Comparison of ENCODE assay signal across 10 cellular contexts in genomic region chr2:205139822-205140612, GRCh38.
DNase-seq lines count a peak whose midpoint lies in the region; ATAC-seq and TF ChIP-seq lines count a peak whose summit lies in the region.
"Had no signal": no experiment of that assay in that cellular context is flagged by ENCODE, and none has a peak within 500 bp of the region (broad histone marks: within the 10 kb centered on the region; RNA-seq: fewer than 3 reads in every experiment).

No MANE protein-coding gene starts in this region.

- H3K4me1 ChIP-seq in thyroid gland (no peaks in the 10 kb centered on the region), Caco-2 (no peaks in the 10 kb centered on the region)

- no peaks in the 10 kb centered on the region for H3K27me3 ChIP-seq in thyroid gland
- no peaks in the 10 kb centered on the region for H3K27me3 ChIP-seq in Caco-2 (replicated peaks; ENCODE audit: control insufficient read depth, insufficient read depth, low read length)

- H3K4me3 ChIP-seq in thyroid gland (replicated peaks in 1 of 3): no peak overlapping the region
- no peak overlapping the region for H3K4me3 ChIP-seq in Caco-2 (ENCODE audit: low read depth, low read length)

- no peak for DNase-seq in activated naive CD4-positive, alpha-beta T cell treated with anti-CD3 and anti-CD28 coated beads for 36 hours
- no peak for DNase-seq in activated naive CD4-positive, alpha-beta T cell (lab: John Stamatoyannopoulos, UW)
- DNase-seq in left ventricle myocardium superior (peak; percentile 26), thyroid gland (peak; percentile 8 to 31), Caco-2 (no peak)
- DNase-seq in central memory CD4-positive, alpha-beta T cell: no peak
- DNase-seq: foreskin fibroblast had no signal

- peaks cover 1% of the 10 kb centered on the region for H3K9me3 Mint-ChIP-seq in activated naive CD4-positive, alpha-beta T cell treated with anti-CD3 and anti-CD28 coated beads for 36 hours
- peaks cover 1 to 7% (median 4%) of the 10 kb centered on the region in 3 donors for H3K9me3 Mint-ChIP-seq in IgD-negative memory B cell
- no peaks in the 10 kb centered on the region for H3K9me3 Mint-ChIP-seq in Caco-2 (ENCODE audit: unreplicated experiment)

- POLR2A ChIA-PET in Caco-2 (lab: Charles Lee): interaction anchor here (0.7 kb wide), 1 partner anchor 71 kb away, joined by 3 read pairs; no protein-coding TSS in a partner anchor

- ATAC-seq in left ventricle myocardium superior (peak; percentile 25), SK-N-SH treated with all-trans-retinoic acid at 6 μM for 48 hours (no peak)
- ATAC-seq: activated naive CD4-positive, alpha-beta T cell treated with anti-CD3 and anti-CD28 coated beads, Interleukin-2, amount 50 U/mL, for 72 hours had no signal

- intact Hi-C loops in activated naive CD4-positive, alpha-beta T cell treated with anti-CD3 and anti-CD28 coated beads for 36 hours (cut with micrococcal nuclease): no loop called here
- intact Hi-C loops in left ventricle myocardium superior (cut with micrococcal nuclease): no loop called here
- intact Hi-C loops in thyroid gland (cut with DNase I): no loop called here
- intact Hi-C loops in Caco-2 (cut with micrococcal nuclease; ENCODE audit: unreplicated experiment): loop anchor here (10.0 kb wide), 1 partner anchor 265 kb away; no protein-coding TSS in a partner anchor

- H3K27ac Mint-ChIP-seq in activated naive CD4-positive, alpha-beta T cell treated with anti-CD3 and anti-CD28 coated beads for 36 hours: no peak overlapping the region
- H3K27ac Mint-ChIP-seq in IgD-negative memory B cell (peak overlapping the region; percentile 0 to 94 (median 30)), Caco-2 (ENCODE audit: unreplicated experiment) (no peak overlapping the region)
- H3K27ac Mint-ChIP-seq: activated naive CD4-positive, alpha-beta T cell treated with anti-CD3 and anti-CD28 coated beads, Interleukin-2, amount 50 U/mL, for 72 hours had no signal

- H3K36me3 Mint-ChIP-seq in activated naive CD4-positive, alpha-beta T cell treated with anti-CD3 and anti-CD28 coated beads for 36 hours (ENCODE audit: low read depth): no peaks in the 10 kb centered on the region
- no peaks in the 10 kb centered on the region for H3K36me3 Mint-ChIP-seq in IgD-negative memory B cell
- peaks cover 14% of the 10 kb centered on the region for H3K36me3 Mint-ChIP-seq in Caco-2 (ENCODE audit: insufficient read depth, unreplicated experiment)
- H3K36me3 Mint-ChIP-seq: activated naive CD4-positive, alpha-beta T cell treated with anti-CD3 and anti-CD28 coated beads, Interleukin-2, amount 50 U/mL, for 72 hours had no signal

- H3K27me3 Mint-ChIP-seq in activated naive CD4-positive, alpha-beta T cell treated with anti-CD3 and anti-CD28 coated beads for 36 hours (ENCODE audit: low read depth): no peaks in the 10 kb centered on the region
- no peaks in the 10 kb centered on the region for H3K27me3 Mint-ChIP-seq in IgD-negative memory B cell
- H3K27me3 Mint-ChIP-seq in Caco-2 (ENCODE audit: insufficient read depth, unreplicated experiment): no peaks in the 10 kb centered on the region

- no TSS peak for BruUV-seq in Caco-2 (replicated peaks; lab: Mats Ljungman, UMichigan)

- H3K9me3 ChIP-seq in thyroid gland (no peaks in the 10 kb centered on the region), Caco-2 (no peaks in the 10 kb centered on the region)

- CTCF ChIA-PET in activated naive CD4-positive, alpha-beta T cell treated with anti-CD3 and anti-CD28 coated beads for 36 hours (lab: Charles Lee): interaction anchor here (0.6 kb wide), 1 partner anchor 9 kb away, joined by 4 read pairs; no protein-coding TSS in a partner anchor
- CTCF ChIA-PET in Caco-2 (lab: Charles Lee): no interaction called here

- TF ChIP-seq CTCF in thyroid gland (IDR thresholded peaks at IDR 0.05) (no peak), Caco-2 (IDR thresholded peaks at IDR 0.05; ENCODE audit: insufficient read depth in 1 of 2, low read depth in 1 of 2, low read length in 1 of 2, severe bottlenecking in 1 of 2, unreplicated experiment in 1 of 2) (no peak)

- H3K27ac ChIP-seq in thyroid gland: no peak overlapping the region

- 47 to 50% methylated on average over 9 of the region's 9 CpGs for WGBS in thyroid gland, 2 donors

- peaks cover 4% of the 10 kb centered on the region for H3K4me1 Mint-ChIP-seq in activated naive CD4-positive, alpha-beta T cell treated with anti-CD3 and anti-CD28 coated beads for 36 hours (ENCODE audit: low read depth)
- H3K4me1 Mint-ChIP-seq in IgD-negative memory B cell (peaks cover 7 to 20% (median 19%) of the 10 kb centered on the region in 3 donors), Caco-2 (ENCODE audit: low read depth, unreplicated experiment) (no peaks in the 10 kb centered on the region)

- peak overlapping the region; percentile 19 for H3K4me3 Mint-ChIP-seq in activated naive CD4-positive, alpha-beta T cell treated with anti-CD3 and anti-CD28 coated beads for 36 hours
- H3K4me3 Mint-ChIP-seq in IgD-negative memory B cell (peak overlapping the region; percentile 24 to 88 (median 76)), Caco-2 (ENCODE audit: unreplicated experiment) (no peak overlapping the region)

- no peaks in the 10 kb centered on the region for H3K36me3 ChIP-seq in thyroid gland
- H3K36me3 ChIP-seq in Caco-2 (ENCODE audit: control insufficient read depth, insufficient read depth, low read length): no peaks in the 10 kb centered on the region

- TF ChIP-seq POLR2A in thyroid gland (IDR thresholded peaks at IDR 0.05): no peak

TF ChIP-seq in SK-N-SH treated with all-trans-retinoic acid at 6 μM for 48 hours, 23 proteins besides CTCF, POLR2A, EP300 and RAD21:
- TF ChIP-seq ZFP3 (CRISPR knock-in tag; IDR thresholded peaks at IDR 0.05): no peak
- TF ChIP-seq POU6F1 (CRISPR knock-in tag; IDR thresholded peaks at IDR 0.05; ENCODE audit: borderline replicate concordance, low read depth): no peak
- TF ChIP-seq RARB (CRISPR knock-in tag; IDR thresholded peaks at IDR 0.05): no peak
- no peak for TF ChIP-seq ZFP30 (CRISPR knock-in tag; IDR thresholded peaks at IDR 0.05)
- no peak for TF ChIP-seq GLIS3 (CRISPR knock-in tag; IDR thresholded peaks at IDR 0.05)
- TF ChIP-seq TOX (CRISPR knock-in tag; IDR thresholded peaks at IDR 0.05; ENCODE audit: borderline replicate concordance): no peak
- no peak for TF ChIP-seq CSDC2 (CRISPR knock-in tag; IDR thresholded peaks at IDR 0.05)
- no peak for TF ChIP-seq CREB5 (CRISPR knock-in tag; IDR thresholded peaks at IDR 0.05; ENCODE audit: low read depth)
- TF ChIP-seq, protein P1, sequence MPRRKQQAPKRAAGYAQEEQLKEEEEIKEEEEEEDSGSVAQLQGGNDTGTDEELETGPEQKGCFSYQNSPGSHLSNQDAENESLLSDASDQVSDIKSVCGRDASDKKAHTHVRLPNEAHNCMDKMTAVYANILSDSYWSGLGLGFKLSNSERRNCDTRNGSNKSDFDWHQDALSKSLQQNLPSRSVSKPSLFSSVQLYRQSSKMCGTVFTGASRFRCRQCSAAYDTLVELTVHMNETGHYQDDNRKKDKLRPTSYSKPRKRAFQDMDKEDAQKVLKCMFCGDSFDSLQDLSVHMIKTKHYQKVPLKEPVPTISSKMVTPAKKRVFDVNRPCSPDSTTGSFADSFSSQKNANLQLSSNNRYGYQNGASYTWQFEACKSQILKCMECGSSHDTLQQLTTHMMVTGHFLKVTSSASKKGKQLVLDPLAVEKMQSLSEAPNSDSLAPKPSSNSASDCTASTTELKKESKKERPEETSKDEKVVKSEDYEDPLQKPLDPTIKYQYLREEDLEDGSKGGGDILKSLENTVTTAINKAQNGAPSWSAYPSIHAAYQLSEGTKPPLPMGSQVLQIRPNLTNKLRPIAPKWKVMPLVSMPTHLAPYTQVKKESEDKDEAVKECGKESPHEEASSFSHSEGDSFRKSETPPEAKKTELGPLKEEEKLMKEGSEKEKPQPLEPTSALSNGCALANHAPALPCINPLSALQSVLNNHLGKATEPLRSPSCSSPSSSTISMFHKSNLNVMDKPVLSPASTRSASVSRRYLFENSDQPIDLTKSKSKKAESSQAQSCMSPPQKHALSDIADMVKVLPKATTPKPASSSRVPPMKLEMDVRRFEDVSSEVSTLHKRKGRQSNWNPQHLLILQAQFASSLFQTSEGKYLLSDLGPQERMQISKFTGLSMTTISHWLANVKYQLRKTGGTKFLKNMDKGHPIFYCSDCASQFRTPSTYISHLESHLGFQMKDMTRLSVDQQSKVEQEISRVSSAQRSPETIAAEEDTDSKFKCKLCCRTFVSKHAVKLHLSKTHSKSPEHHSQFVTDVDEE (CRISPR knock-in tag; IDR thresholded peaks at IDR 0.05): no peak
- no peak for TF ChIP-seq ISL1 (CRISPR knock-in tag; IDR thresholded peaks at IDR 0.05)
- TF ChIP-seq SNAI2 (CRISPR knock-in tag; IDR thresholded peaks at IDR 0.05): no peak
- no peak for TF ChIP-seq ZC3H10 (CRISPR knock-in tag; IDR thresholded peaks at IDR 0.05)

Comparison
In these comparisons a context has a peak if more than half of its experiments do, and no peak if none do; other contexts are left out.
1. DNase-seq: peak in left ventricle myocardium superior (single experiment) and thyroid gland (2 of 2); none in activated naive CD4-positive, alpha-beta T cell treated with anti-CD3 and anti-CD28 coated beads for 36 hours (single experiment), activated naive CD4-positive, alpha-beta T cell (0 of 4), central memory CD4-positive, alpha-beta T cell (single experiment) and Caco-2 (0 of 2).
2. H3K27ac Mint-ChIP-seq: peak in IgD-negative memory B cell (3 of 3); none in activated naive CD4-positive, alpha-beta T cell treated with anti-CD3 and anti-CD28 coated beads for 36 hours (single experiment) and Caco-2 (single experiment).